9 cellular contexts compared by ENCODE assay signal in the genomic region with DNA sequence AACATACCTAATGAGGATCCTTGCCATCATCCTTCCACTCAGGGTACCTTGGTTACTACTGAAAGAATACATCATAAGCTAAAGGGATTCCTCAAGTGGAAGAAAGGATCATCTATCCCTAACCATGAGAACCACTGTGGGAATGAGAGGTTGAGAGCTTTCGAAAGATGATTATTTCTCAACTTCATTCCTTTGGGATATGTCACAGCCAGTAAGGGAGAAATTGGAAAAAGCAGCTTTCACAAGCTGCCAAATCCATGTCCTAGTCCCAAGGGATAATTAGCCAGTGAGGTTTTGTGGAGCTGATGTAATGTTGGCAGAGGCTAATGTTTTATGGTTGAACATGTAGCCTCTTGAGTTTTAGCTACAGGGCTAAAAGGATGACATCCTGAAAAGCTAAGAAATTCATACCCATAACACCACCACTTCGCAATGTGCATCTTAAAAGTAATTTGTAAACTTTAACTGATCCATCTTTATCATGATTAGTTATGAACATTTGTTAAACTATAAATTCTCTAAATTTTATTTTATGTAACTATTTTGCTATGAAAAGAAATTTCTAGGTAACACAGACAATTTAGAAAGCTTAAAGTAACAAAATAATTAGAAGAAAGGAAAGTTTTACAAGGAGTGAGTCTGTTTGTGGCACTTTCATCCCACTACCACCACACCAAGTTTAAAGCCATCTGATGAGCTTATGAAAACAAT.
DNase-seq lines count a peak whose midpoint lies in the region; ATAC-seq and TF ChIP-seq lines count a peak whose summit lies in the region.
"Had no signal": no experiment of that assay in that cellular context is flagged by ENCODE, and none has a peak within 500 bp of the region (broad histone marks: within the 10 kb centered on the region; RNA-seq: fewer than 3 reads in every experiment).

No MANE protein-coding gene starts in this region.

- H3K9me3 ChIP-seq in left lung (no peaks in the 10 kb centered on the region), tibial artery (no peaks in the 10 kb centered on the region)

- H3K27ac ChIP-seq in left lung = peak overlapping the region; percentile 66 to 82
- peak overlapping the region; percentile 79 to 86 for H3K27ac ChIP-seq in tibial artery

- ATAC-seq in left lung = peak; percentile 12
- ATAC-seq in GM18873 (IDR thresholded peaks at IDR 0.05; ENCODE audit: low FRiP score, unreplicated experiment) = no peak
- ATAC-seq in HG03565 (IDR thresholded peaks at IDR 0.05; ENCODE audit: unreplicated experiment) = no peak
- ATAC-seq in HG03520 (IDR thresholded peaks at IDR 0.05; ENCODE audit: unreplicated experiment) = no peak

- H3K4me1 ChIP-seq in left lung = peaks cover 32 to 44% of the 10 kb centered on the region in 2 donors
- peaks cover 15 to 99% (median 57%) of the 10 kb centered on the region in 4 donors for H3K4me1 ChIP-seq in tibial artery

- intact Hi-C loops in left lung (cut with DNase I) = no loop called here
- intact Hi-C loops in tibial artery (cut with DNase I; ENCODE audit: low total_unique reads) = loop anchor here (2.0 kb wide), 1 partner anchor 138 kb away; no protein-coding TSS in a partner anchor

- DNase-seq in LoVo (ENCODE audit: low spot score) (peak; percentile 22), brain pericyte (ENCODE audit: low read depth, low spot score) (peak; percentile 73), left lung (no peak), tibial artery (peak; percentile 48 to 76)
- DNase-seq: NCI-H146, nucleus accumbens had no signal

- TF ChIP-seq CTCF in left lung (IDR thresholded peaks at IDR 0.05) (no peak), tibial artery (IDR thresholded peaks at IDR 0.05) (no peak)

- H3K4me3 ChIP-seq in left lung = no peak overlapping the region
- no peak overlapping the region for H3K4me3 ChIP-seq in tibial artery

- no peaks in the 10 kb centered on the region for H3K36me3 ChIP-seq in left lung
- H3K36me3 ChIP-seq in tibial artery = no peaks in the 10 kb centered on the region

- H3K27me3 ChIP-seq in left lung (no peaks in the 10 kb centered on the region), tibial artery (no peaks in the 10 kb centered on the region)

Comparison
In these comparisons a context has a peak if more than half of its experiments do, and no peak if none do; other contexts are left out.
1. DNase-seq: peak in LoVo (single experiment), brain pericyte (single experiment) and tibial artery (2 of 2); none in left lung (0 of 2).